Comparison of ENCODE assay signal across 1 cellular context in the genomic region with DNA sequence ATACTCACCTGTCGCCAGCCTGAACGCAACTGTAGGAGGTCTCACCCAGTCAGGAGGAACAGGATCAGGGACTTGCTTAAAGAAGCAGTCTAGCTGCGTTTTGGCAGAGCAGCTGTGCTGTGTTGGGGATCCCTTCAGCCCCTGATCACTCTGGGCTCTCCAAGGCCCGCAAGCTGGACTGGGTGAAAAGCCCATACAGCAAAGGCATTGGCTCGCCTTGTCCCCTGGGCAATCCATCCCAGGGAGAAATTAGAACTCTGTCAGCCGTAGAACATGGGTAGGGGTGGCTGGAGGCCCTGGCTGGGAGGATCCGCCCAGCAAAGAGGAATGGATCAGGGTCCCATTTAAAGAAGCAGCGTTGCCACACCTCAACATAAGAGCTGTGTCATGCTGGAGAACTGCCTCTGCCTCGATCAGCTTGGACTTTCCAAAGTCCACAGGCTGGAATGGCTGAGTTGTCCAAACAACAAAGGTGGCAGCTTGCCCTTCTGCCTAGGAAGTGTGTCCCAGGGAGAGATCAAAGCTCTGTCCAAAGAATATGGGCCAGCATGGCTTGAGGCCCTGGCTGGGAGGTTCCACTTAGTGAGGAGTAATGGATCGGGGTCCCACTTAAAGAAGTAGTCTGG.
TF ChIP-seq lines count a peak whose summit lies in the region.

No MANE protein-coding gene starts in this region.

TF ChIP-seq in HepG2, 621 proteins besides CTCF, POLR2A, EP300 and RAD21 (continued from another document and continues in another):
- no peak for TF ChIP-seq GRHL1 (CRISPR knock-in tag; conservative IDR thresholded peaks at IDR 0.05)
- peak; percentile 66; the same call in 1 of the 2 replicates for TF ChIP-seq NFE2L2 (IDR thresholded peaks at IDR 0.05; ENCODE audit: low read length)
- no peak for TF ChIP-seq MLLT10 (CRISPR knock-in tag; IDR thresholded peaks at IDR 0.05)
- no peak for TF ChIP-seq REXO4 (CRISPR knock-in tag; IDR thresholded peaks at IDR 0.05; ENCODE audit: borderline replicate concordance)
- TF ChIP-seq TFAP4 (IDR thresholded peaks at IDR 0.05; ENCODE audit: borderline replicate concordance, low read depth) = peak; percentile 35; the same call in 1 of the 2 replicates
- TF ChIP-seq REL (CRISPR knock-in tag; conservative IDR thresholded peaks at IDR 0.05) = no peak
- TF ChIP-seq ZNF160 (CRISPR knock-in tag; IDR thresholded peaks at IDR 0.05) = no peak
- TF ChIP-seq, protein P1, sequence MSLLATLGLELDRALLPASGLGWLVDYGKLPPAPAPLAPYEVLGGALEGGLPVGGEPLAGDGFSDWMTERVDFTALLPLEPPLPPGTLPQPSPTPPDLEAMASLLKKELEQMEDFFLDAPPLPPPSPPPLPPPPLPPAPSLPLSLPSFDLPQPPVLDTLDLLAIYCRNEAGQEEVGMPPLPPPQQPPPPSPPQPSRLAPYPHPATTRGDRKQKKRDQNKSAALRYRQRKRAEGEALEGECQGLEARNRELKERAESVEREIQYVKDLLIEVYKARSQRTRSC (CRISPR knock-in tag; IDR thresholded peaks at IDR 0.05; ENCODE audit: low read depth) = no peak
- TF ChIP-seq IRX3 (CRISPR knock-in tag; IDR thresholded peaks at IDR 0.05; ENCODE audit: borderline replicate concordance, low read depth) = no peak
- TF ChIP-seq KLF12 (CRISPR knock-in tag; IDR thresholded peaks at IDR 0.05; ENCODE audit: borderline replicate concordance) = no peak
- TF ChIP-seq TEAD3 (CRISPR knock-in tag; optimal IDR thresholded peaks at IDR 0.05; ENCODE audit: borderline replicate concordance) = peak; percentile 57
- TF ChIP-seq ZNF24 (IDR thresholded peaks at IDR 0.05) = no peak
- peak; percentile 14; the same call in 1 of the 2 replicates for TF ChIP-seq RARA (CRISPR knock-in tag; IDR thresholded peaks at IDR 0.05)
- TF ChIP-seq HCFC1 (IDR thresholded peaks at IDR 0.05; ENCODE audit: low read depth, low read length) = no peak
- TF ChIP-seq, protein P2, sequence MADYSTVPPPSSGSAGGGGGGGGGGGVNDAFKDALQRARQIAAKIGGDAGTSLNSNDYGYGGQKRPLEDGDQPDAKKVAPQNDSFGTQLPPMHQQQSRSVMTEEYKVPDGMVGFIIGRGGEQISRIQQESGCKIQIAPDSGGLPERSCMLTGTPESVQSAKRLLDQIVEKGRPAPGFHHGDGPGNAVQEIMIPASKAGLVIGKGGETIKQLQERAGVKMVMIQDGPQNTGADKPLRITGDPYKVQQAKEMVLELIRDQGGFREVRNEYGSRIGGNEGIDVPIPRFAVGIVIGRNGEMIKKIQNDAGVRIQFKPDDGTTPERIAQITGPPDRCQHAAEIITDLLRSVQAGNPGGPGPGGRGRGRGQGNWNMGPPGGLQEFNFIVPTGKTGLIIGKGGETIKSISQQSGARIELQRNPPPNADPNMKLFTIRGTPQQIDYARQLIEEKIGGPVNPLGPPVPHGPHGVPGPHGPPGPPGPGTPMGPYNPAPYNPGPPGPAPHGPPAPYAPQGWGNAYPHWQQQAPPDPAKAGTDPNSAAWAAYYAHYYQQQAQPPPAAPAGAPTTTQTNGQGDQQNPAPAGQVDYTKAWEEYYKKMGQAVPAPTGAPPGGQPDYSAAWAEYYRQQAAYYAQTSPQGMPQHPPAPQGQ (CRISPR knock-in tag; IDR thresholded peaks at IDR 0.05; ENCODE audit: borderline replicate concordance) = no peak
- TF ChIP-seq ZNF558 (CRISPR knock-in tag; IDR thresholded peaks at IDR 0.05; ENCODE audit: borderline replicate concordance) = 0 out of 2 replicates have a peak, but pooled peaks have one; percentile 44
- TF ChIP-seq ZNF580 (CRISPR knock-in tag; IDR thresholded peaks at IDR 0.05; ENCODE audit: borderline replicate concordance, low read depth) = no peak
- TF ChIP-seq, protein P3, sequence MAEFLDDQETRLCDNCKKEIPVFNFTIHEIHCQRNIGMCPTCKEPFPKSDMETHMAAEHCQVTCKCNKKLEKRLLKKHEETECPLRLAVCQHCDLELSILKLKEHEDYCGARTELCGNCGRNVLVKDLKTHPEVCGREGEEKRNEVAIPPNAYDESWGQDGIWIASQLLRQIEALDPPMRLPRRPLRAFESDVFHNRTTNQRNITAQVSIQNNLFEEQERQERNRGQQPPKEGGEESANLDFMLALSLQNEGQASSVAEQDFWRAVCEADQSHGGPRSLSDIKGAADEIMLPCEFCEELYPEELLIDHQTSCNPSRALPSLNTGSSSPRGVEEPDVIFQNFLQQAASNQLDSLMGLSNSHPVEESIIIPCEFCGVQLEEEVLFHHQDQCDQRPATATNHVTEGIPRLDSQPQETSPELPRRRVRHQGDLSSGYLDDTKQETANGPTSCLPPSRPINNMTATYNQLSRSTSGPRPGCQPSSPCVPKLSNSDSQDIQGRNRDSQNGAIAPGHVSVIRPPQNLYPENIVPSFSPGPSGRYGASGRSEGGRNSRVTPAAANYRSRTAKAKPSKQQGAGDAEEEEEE (CRISPR knock-in tag; IDR thresholded peaks at IDR 0.05; ENCODE audit: borderline replicate concordance) = no peak
- 0 out of 2 replicates have a peak, but pooled peaks have one; percentile 26 for TF ChIP-seq ZNF331 (CRISPR knock-in tag; IDR thresholded peaks at IDR 0.05)
- TF ChIP-seq GATAD2A (CRISPR knock-in tag; IDR thresholded peaks at IDR 0.05) = 0 out of 2 replicates have a peak, but pooled peaks have one; percentile 20
- TF ChIP-seq, protein P4, sequence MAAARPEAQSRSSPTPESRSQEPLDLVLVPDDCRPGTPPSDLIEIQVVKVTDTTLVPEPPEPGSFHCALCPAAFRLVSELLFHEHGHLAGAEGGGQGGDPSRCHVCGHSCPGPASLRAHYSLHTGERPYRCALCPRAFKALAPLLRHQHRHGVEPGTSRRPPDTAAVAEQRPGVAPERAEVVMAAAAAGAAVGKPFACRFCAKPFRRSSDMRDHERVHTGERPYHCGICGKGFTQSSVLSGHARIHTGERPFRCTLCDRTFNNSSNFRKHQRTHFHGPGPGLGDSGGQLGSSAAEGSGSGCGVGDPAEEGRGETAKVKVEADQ (CRISPR knock-in tag; IDR thresholded peaks at IDR 0.05; ENCODE audit: borderline replicate concordance) = no peak
- no peak for TF ChIP-seq CHD4 (IDR thresholded peaks at IDR 0.05; ENCODE audit: borderline replicate concordance, low read length)
- no peak for TF ChIP-seq ZNF773 (CRISPR knock-in tag; IDR thresholded peaks at IDR 0.05; ENCODE audit: borderline replicate concordance)
- TF ChIP-seq ZNF446 (CRISPR knock-in tag; IDR thresholded peaks at IDR 0.05) = no peak
- TF ChIP-seq ERF (CRISPR knock-in tag; IDR thresholded peaks at IDR 0.05) = no peak
- no peak for TF ChIP-seq ZFP36L1 (CRISPR knock-in tag; IDR thresholded peaks at IDR 0.05)
- TF ChIP-seq HOXA7 (CRISPR knock-in tag; IDR thresholded peaks at IDR 0.05) = no peak
- TF ChIP-seq PHF8 (CRISPR knock-in tag; IDR thresholded peaks at IDR 0.05) = 0 out of 2 replicates have a peak, but pooled peaks have one; percentile 25
- peak; percentile 70 for TF ChIP-seq TCF7 (IDR thresholded peaks at IDR 0.05; ENCODE audit: low read depth)
- TF ChIP-seq SOX6 (IDR thresholded peaks at IDR 0.05) = no peak
- peak; percentile 56 for TF ChIP-seq SOX6 (CRISPR knock-in tag; IDR thresholded peaks at IDR 0.05)
- no peak for TF ChIP-seq SMAD1 (CRISPR knock-in tag; IDR thresholded peaks at IDR 0.05; ENCODE audit: borderline replicate concordance, low read depth)
- 0 out of 2 replicates have a peak, but pooled peaks have one; percentile 6 for TF ChIP-seq HMG20A (CRISPR knock-in tag; IDR thresholded peaks at IDR 0.05; ENCODE audit: borderline replicate concordance)
- TF ChIP-seq, protein P5, sequence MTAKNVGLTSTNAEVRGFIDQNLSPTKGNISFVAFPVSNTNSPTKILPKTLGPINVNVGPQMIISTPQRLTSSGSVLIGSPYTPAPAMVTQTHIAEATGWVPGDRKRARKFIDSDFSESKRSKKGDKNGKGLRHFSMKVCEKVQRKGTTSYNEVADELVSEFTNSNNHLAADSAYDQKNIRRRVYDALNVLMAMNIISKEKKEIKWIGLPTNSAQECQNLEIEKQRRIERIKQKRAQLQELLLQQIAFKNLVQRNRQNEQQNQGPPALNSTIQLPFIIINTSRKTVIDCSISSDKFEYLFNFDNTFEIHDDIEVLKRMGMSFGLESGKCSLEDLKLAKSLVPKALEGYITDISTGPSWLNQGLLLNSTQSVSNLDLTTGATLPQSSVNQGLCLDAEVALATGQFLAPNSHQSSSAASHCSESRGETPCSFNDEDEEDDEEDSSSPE (CRISPR knock-in tag; IDR thresholded peaks at IDR 0.05) = no peak
- no peak for TF ChIP-seq GLI4 (CRISPR knock-in tag; IDR thresholded peaks at IDR 0.05; ENCODE audit: borderline replicate concordance)
- TF ChIP-seq WIZ (CRISPR knock-in tag; IDR thresholded peaks at IDR 0.05) = 0 out of 2 replicates have a peak, but pooled peaks have one; percentile 65
- TF ChIP-seq ZMYM3 (CRISPR knock-in tag; IDR thresholded peaks at IDR 0.05) = peak; percentile 43; the same call in 1 of the 2 replicates
- TF ChIP-seq FOSL1 (CRISPR knock-in tag; IDR thresholded peaks at IDR 0.05; ENCODE audit: borderline replicate concordance) = no peak
- no peak for TF ChIP-seq CSRNP2 (CRISPR knock-in tag; conservative IDR thresholded peaks at IDR 0.05; ENCODE audit: low read depth)
- no peak for TF ChIP-seq THAP8 (CRISPR knock-in tag; IDR thresholded peaks at IDR 0.05; ENCODE audit: borderline replicate concordance)
- TF ChIP-seq ZNF597 (CRISPR knock-in tag; IDR thresholded peaks at IDR 0.05) = no peak
- peak; percentile 25; the same call in 1 of the 2 replicates for TF ChIP-seq TBX2 (CRISPR knock-in tag; IDR thresholded peaks at IDR 0.05; ENCODE audit: borderline replicate concordance)
- TF ChIP-seq, protein P6, sequence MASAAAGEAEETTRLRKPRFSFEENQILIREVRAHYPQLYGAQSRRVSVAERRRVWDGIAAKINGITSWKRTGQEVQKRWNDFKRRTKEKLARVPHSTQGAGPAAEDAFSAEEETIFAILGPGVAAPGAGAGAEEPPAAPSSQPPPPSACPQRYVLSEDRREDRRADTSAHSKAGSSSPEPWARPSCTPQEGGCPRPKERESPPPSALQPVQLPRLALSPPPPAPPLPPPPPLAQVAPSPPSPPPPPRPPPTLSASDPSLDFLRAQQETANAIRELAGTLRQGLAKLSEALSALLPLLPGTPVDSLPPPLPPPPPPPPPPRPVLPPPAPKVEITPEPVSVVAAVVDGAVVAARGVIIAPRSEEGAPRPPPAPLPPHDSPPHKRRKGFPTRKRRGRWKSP (CRISPR knock-in tag; IDR thresholded peaks at IDR 0.05) = no peak
- TF ChIP-seq ZNF878 (CRISPR knock-in tag; IDR thresholded peaks at IDR 0.05) = no peak
- TF ChIP-seq ZNF672 (CRISPR knock-in tag; IDR thresholded peaks at IDR 0.05) = no peak
- TF ChIP-seq ZBTB42 (CRISPR knock-in tag; IDR thresholded peaks at IDR 0.05) = no peak
